In the genomic region with DNA sequence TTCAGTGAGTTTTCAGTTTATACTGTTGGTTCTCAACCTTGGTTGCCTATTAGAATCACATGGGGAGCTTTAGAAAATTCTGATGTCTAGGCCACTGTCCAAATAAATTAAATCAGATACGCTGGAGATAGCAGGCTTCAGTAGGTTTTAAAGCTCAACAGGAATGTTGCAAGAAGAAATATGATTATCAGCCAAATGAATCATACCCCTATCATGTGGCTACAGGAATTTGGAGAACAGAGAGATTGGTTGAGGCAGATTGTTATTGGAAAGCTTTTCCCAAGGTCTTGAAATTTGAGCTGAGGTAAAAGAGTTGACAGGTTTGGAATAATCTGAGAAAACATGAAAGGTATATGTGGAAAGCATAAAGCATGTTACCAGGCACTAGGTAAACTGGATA, we compare ENCODE assay signal across 13 cellular contexts.
"Had no signal": no experiment of that assay in that cellular context is flagged by ENCODE, and none has a peak within 500 bp of the region (broad histone marks: within the 10 kb centered on the region; RNA-seq: fewer than 3 reads in every experiment).

No MANE protein-coding gene starts in this region.

- DNase-seq: activated CD4-positive, alpha-beta memory T cell treated with anti-CD3 and anti-CD28 coated beads for 36 hours; activated CD4-positive, alpha-beta T cell treated with anti-CD3 and anti-CD28 coated beads for 36 hours; activated T-cell treated with anti-CD3 and anti-CD28 coated beads for 4 hours; amniotic stem cell; caudate nucleus; endodermal cell; erythroblast; retina; stimulated activated CD4-positive, alpha-beta T cell treated with anti-CD3 and anti-CD28 coated beads, Interleukin-12 subunit alpha, Interleukin-12 subunit beta, amount 100 ng/mL, for 4 hours; stimulated activated CD4-positive, alpha-beta T cell treated with anti-CD3 and anti-CD28 coated beads, Interleukin-1b, Interleukin-23, amount 100 ng/mL, for 48 hours; stimulated activated naive CD4-positive, alpha-beta T cell treated with Interleukin-2 at 50 U/mL for 16 hours had no signal

- H3K27me3 ChIP-seq: tibial nerve had no signal

- H3K4me3 ChIP-seq: lung, tibial nerve had no signal

- H3K27ac ChIP-seq: tibial nerve had no signal

- H3K36me3 ChIP-seq: tibial nerve had no signal
